Comparison of ENCODE assay signal across 23 cellular contexts in genomic region chr5:112124788-112125187, GRCh38.
"Had no signal": no experiment of that assay in that cellular context is flagged by ENCODE, and none has a peak within 500 bp of the region (broad histone marks: within the 10 kb centered on the region; RNA-seq: fewer than 3 reads in every experiment).

No MANE protein-coding gene starts in this region.

- H3K4me1 Mint-ChIP-seq: activated naive CD8-positive, alpha-beta T cell treated with anti-CD3 and anti-CD28 coated beads, Interleukin-2, amount 10 ng/mL, durations not matched to agents 7 days and 5 days had no signal

- H3K27ac Mint-ChIP-seq: activated naive CD4-positive, alpha-beta T cell treated with anti-CD3 and anti-CD28 coated beads for 36 hours; activated naive CD8-positive, alpha-beta T cell treated with anti-CD3 and anti-CD28 coated beads, Interleukin-2, amount 10 ng/mL, durations not matched to agents 7 days and 5 days; activated T-helper 2 cell treated with anti-CD3 and anti-CD28 coated beads, Interferon-gamma antibody, Interleukin-2, Interleukin-4, amounts not matched to agents 10 μg/mL and 5 μg/mL and 100 μg/mL, durations not matched to agents 14 hours and 24 hours and 36 hours; natural killer cell treated with Interleukin-12 subunit alpha and Interleukin-12 subunit beta and Interleukin-15 and Interleukin-18, amount 100 ng/mL, for 72 hours; T-helper 2 cell treated with Interferon-gamma antibody and Interleukin-4, amounts not matched to agents 5 μg/mL and 100 μg/mL, for 36 hours; type B pancreatic cell had no signal

- H3K36me3 Mint-ChIP-seq: activated naive CD8-positive, alpha-beta T cell treated with anti-CD3 and anti-CD28 coated beads, Interleukin-2, amount 10 ng/mL, durations not matched to agents 7 days and 5 days; type B pancreatic cell had no signal

- H3K4me3 ChIP-seq: heart right ventricle, pancreas, thoracic aorta had no signal

- H3K27me3 ChIP-seq: heart right ventricle, neutrophil, pancreas had no signal

- H3K9me3 ChIP-seq: neutrophil, pancreas, thoracic aorta had no signal

- H3K27me3 Mint-ChIP-seq: type B pancreatic cell had no signal

- H3K27ac ChIP-seq: epithelial cell of prostate, heart right ventricle, neutrophil, pancreas, thoracic aorta, WERI-Rb-1 had no signal

- H3K4me1 ChIP-seq: heart right ventricle, pancreas had no signal

- H3K4me3 Mint-ChIP-seq: activated naive CD4-positive, alpha-beta T cell treated with anti-CD3 and anti-CD28 coated beads for 36 hours; activated naive CD8-positive, alpha-beta T cell treated with anti-CD3 and anti-CD28 coated beads, Interleukin-2, amount 10 ng/mL, durations not matched to agents 7 days and 5 days; activated T-cell treated with anti-CD3 and anti-CD28 coated beads, Interleukin-2, amount 50 U/mL, for 4 hours; natural killer cell treated with Interleukin-12 subunit alpha and Interleukin-12 subunit beta and Interleukin-15 and Interleukin-18, amount 100 ng/mL, for 72 hours; T-helper 2 cell treated with Interferon-gamma antibody and Interleukin-4, amounts not matched to agents 5 μg/mL and 100 μg/mL, for 36 hours; type B pancreatic cell had no signal

- DNase-seq: activated CD4-positive, alpha-beta T cell treated with anti-CD3 and anti-CD28 coated beads, Interleukin-2, amount 50 U/mL, for 4 hours; activated CD8-positive, alpha-beta memory T cell treated with anti-CD3 and anti-CD28 coated beads for 24 hours; activated CD8-positive, alpha-beta memory T cell treated with anti-CD3 and anti-CD28 coated beads, Interleukin-2, amount 50 U/mL, for 48 hours; activated naive CD4-positive, alpha-beta T cell treated with anti-CD3 and anti-CD28 coated beads for 36 hours; activated naive CD8-positive, alpha-beta T cell treated with anti-CD3 and anti-CD28 coated beads, Interleukin-2, amount 10 ng/mL, durations not matched to agents 7 days and 5 days; activated T-cell treated with anti-CD3 and anti-CD28 coated beads, Interleukin-2, amount 50 U/mL, for 4 hours; amniotic stem cell; foreskin fibroblast; heart right ventricle; islet precursor cell; left cardiac atrium; pancreas; right cardiac atrium; stimulated activated CD4-positive, alpha-beta T cell treated with anti-CD3 and anti-CD28 coated beads, Interleukin-4, amount 100 ng/mL, for 24 hours; stimulated activated naive CD4-positive, alpha-beta T cell treated with Interleukin-2 at 50 U/mL for 16 hours; WERI-Rb-1 had no signal

- H3K9me3 Mint-ChIP-seq: activated T-helper 2 cell treated with anti-CD3 and anti-CD28 coated beads, Interferon-gamma antibody, Interleukin-2, Interleukin-4, amounts not matched to agents 10 μg/mL and 5 μg/mL and 100 μg/mL, durations not matched to agents 14 hours and 24 hours and 36 hours; T-helper 2 cell treated with Interferon-gamma antibody and Interleukin-4, amounts not matched to agents 5 μg/mL and 100 μg/mL, for 36 hours; type B pancreatic cell had no signal

- H3K36me3 ChIP-seq: heart right ventricle, neutrophil, pancreas, thoracic aorta, WERI-Rb-1 had no signal
